In genomic region chr22:19605508-19606331, GRCh38 we compare ENCODE assay signal across 1 cellular context.
TF ChIP-seq lines count a peak whose summit lies in the region.

No MANE protein-coding gene starts in this region.

TF ChIP-seq in K562, 482 proteins besides CTCF, POLR2A, EP300 and RAD21 (continued from another document and continues in another):
- no peak for TF ChIP-seq EGR1 (conservative IDR thresholded peaks at IDR 0.05)
- no peak for TF ChIP-seq CGGBP1 (CRISPR knock-in tag; IDR thresholded peaks at IDR 0.05)
- TF ChIP-seq CBX1 (IDR thresholded peaks at IDR 0.05; ENCODE audit: low read depth), result no peak
- TF ChIP-seq RERE (CRISPR knock-in tag; IDR thresholded peaks at IDR 0.05; ENCODE audit: borderline replicate concordance), result no peak
- TF ChIP-seq KLF1 (tag; IDR thresholded peaks at IDR 0.05), result no peak
- no peak for TF ChIP-seq GABPB2 (CRISPR knock-in tag; conservative IDR thresholded peaks at IDR 0.05)
- TF ChIP-seq NCOA2 (IDR thresholded peaks at IDR 0.05; ENCODE audit: partially characterized antibody in 2 of 2), result no peak
- TF ChIP-seq ARID3B (CRISPR knock-in tag; IDR thresholded peaks at IDR 0.05; ENCODE audit: borderline replicate concordance), result no peak
- TF ChIP-seq FOXO4 (CRISPR knock-in tag; IDR thresholded peaks at IDR 0.05), result no peak
- no peak for TF ChIP-seq ID3 (CRISPR knock-in tag; IDR thresholded peaks at IDR 0.05)
- no peak for TF ChIP-seq ID3 (tag; IDR thresholded peaks at IDR 0.05)
- TF ChIP-seq HMGXB4 (CRISPR knock-in tag; IDR thresholded peaks at IDR 0.05), result no peak; the same call in 1 of the 2 replicates
- TF ChIP-seq ZNF212 (CRISPR knock-in tag; IDR thresholded peaks at IDR 0.05), result no peak
- no peak for TF ChIP-seq SMARCC2 (IDR thresholded peaks at IDR 0.05; ENCODE audit: low read depth)
- TF ChIP-seq GTF2E2 (tag; IDR thresholded peaks at IDR 0.05), result no peak
- TF ChIP-seq GATAD2A (IDR thresholded peaks at IDR 0.05), result no peak
- TF ChIP-seq ZNF436 (CRISPR knock-in tag; IDR thresholded peaks at IDR 0.05), result no peak
- TF ChIP-seq SMARCB1 (IDR thresholded peaks at IDR 0.05; ENCODE audit: insufficient read length, low read depth), result no peak
- no peak for TF ChIP-seq RHOXF2B (CRISPR knock-in tag; conservative IDR thresholded peaks at IDR 0.05)
- peak; percentile 3; the same call in 1 of the 2 replicates for TF ChIP-seq ZBTB34 (CRISPR knock-in tag; IDR thresholded peaks at IDR 0.05)
- TF ChIP-seq ZNF717 (CRISPR knock-in tag; IDR thresholded peaks at IDR 0.05), result no peak
- no peak for TF ChIP-seq BRD4 (IDR thresholded peaks at IDR 0.05)
- no peak for TF ChIP-seq HNRNPLL (IDR thresholded peaks at IDR 0.05; ENCODE audit: low read depth, low read length, poor library complexity, severe bottlenecking)
- TF ChIP-seq MXD1 (CRISPR knock-in tag; IDR thresholded peaks at IDR 0.05; ENCODE audit: borderline replicate concordance, poor library complexity, severe bottlenecking), result no peak
- no peak for TF ChIP-seq DDX20 (tag; IDR thresholded peaks at IDR 0.05; ENCODE audit: low read depth)
- TF ChIP-seq POLR2B (IDR thresholded peaks at IDR 0.05; ENCODE audit: low read depth, partially characterized antibody), result no peak
- no peak for TF ChIP-seq ZNF197 (CRISPR knock-in tag; IDR thresholded peaks at IDR 0.05; ENCODE audit: low read depth)
- TF ChIP-seq ZNF507 (tag; conservative IDR thresholded peaks at IDR 0.05), result no peak
- TF ChIP-seq SMAD4 (CRISPR knock-in tag; conservative IDR thresholded peaks at IDR 0.05), result no peak
- no peak for TF ChIP-seq WHSC1 (IDR thresholded peaks at IDR 0.05; ENCODE audit: low read length)
- no peak for TF ChIP-seq RBM17 (IDR thresholded peaks at IDR 0.05; ENCODE audit: borderline replicate concordance, low read depth, low read length)
- no peak for TF ChIP-seq TFE3 (CRISPR knock-in tag; IDR thresholded peaks at IDR 0.05)
- TF ChIP-seq RBM39 (optimal IDR thresholded peaks at IDR 0.05; ENCODE audit: low read depth, low read length), result no peak
- TF ChIP-seq PRDM10 (IDR thresholded peaks at IDR 0.05; ENCODE audit: partially characterized antibody), result no peak
- TF ChIP-seq E2F6 (IDR thresholded peaks at IDR 0.05; ENCODE audit: borderline replicate concordance in 1 of 2, extremely low read depth in 1 of 2, insufficient read depth in 1 of 2, insufficient read length in 1 of 2, low read depth in 1 of 2, low read length in 1 of 2, poor library complexity in 1 of 2, severe bottlenecking in 1 of 2), result no peak
- TF ChIP-seq NR2C2 (CRISPR knock-in tag; IDR thresholded peaks at IDR 0.05), result no peak
- TF ChIP-seq NR2C2 (tag; IDR thresholded peaks at IDR 0.05), result no peak
- no peak for TF ChIP-seq IRF9 (tag; IDR thresholded peaks at IDR 0.05)
- TF ChIP-seq BRF1 (IDR thresholded peaks at IDR 0.05; ENCODE audit: borderline replicate concordance, extremely low read depth, insufficient read length), result no peak
